Comparison of ENCODE assay signal across 3 cellular contexts in genomic region chr2:45248214-45248613, GRCh38.
"Had no signal": no experiment of that assay in that cellular context is flagged by ENCODE, and none has a peak within 500 bp of the region (broad histone marks: within the 10 kb centered on the region; RNA-seq: fewer than 3 reads in every experiment).

No MANE protein-coding gene starts in this region.

- ATAC-seq: GM12878 had no signal

- DNase-seq: GDM1, GF-D8 had no signal

- H3K4me3 ChIP-seq: GM12878 had no signal
